Comparison of ENCODE assay signal across 33 cellular contexts in the genomic region with DNA sequence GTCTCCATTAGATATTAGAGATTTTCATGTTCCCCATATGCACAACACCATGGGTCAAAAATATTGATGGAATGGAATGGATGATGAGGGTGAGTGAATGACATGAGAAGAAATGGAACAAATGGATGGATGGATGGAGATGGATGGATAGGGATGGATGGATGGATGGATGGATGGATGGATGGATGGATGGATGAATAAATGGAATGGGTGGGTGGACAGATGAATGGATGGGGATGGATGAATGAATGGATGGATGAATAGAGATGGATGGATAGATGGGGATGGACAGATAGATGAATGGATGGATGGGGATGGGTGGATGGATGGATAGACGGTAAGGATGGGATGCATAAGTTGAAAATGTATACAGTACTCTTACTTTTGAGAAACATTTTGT. TPM values are rescaled to one million over a fixed set of nuclear protein-coding genes. Genes with fewer than 3 reads are reported as not detected.
"Had no signal": no experiment of that assay in that cellular context is flagged by ENCODE, and none has a peak within 500 bp of the region (broad histone marks: within the 10 kb centered on the region; RNA-seq: fewer than 3 reads in every experiment).

No MANE protein-coding gene starts in this region.

- H3K27me3 ChIP-seq: neural progenitor cell, ovary, suprapubic skin, testis, tibial nerve, upper lobe of left lung, vagina had no signal

- H2AFZ ChIP-seq: neural progenitor cell, parathyroid adenoma had no signal

- H3K4me1 Mint-ChIP-seq: natural killer cell; stimulated activated naive CD8-positive, alpha-beta T cell treated with anti-CD3 and anti-CD28 coated beads, Interleukin-15, amount 100 ng/mL, for 72 hours had no signal

- H3K36me3 Mint-ChIP-seq: naive thymus-derived CD4-positive, alpha-beta T cell; natural killer cell; stimulated activated effector memory CD8-positive, alpha-beta T cell treated with anti-CD3 and anti-CD28 coated beads, Interleukin-12 subunit alpha, Interleukin-12 subunit beta, amount 100 ng/mL, for 72 hours; stimulated activated naive B cell treated with anti-CD40 and anti-IgM and Interleukin-4, amounts not matched to agents 10 μg/mL and 1 μg/mL and 100 μg/mL, for 72 hours had no signal

- H3K4me2 ChIP-seq: neural progenitor cell, smooth muscle cell had no signal

- H3K27me3 Mint-ChIP-seq: progenitor cell of endocrine pancreas; stimulated activated naive CD8-positive, alpha-beta T cell treated with anti-CD3 and anti-CD28 coated beads, Interleukin-15, amount 100 ng/mL, for 72 hours had no signal

- H3K27ac Mint-ChIP-seq: naive thymus-derived CD4-positive, alpha-beta T cell; natural killer cell; nephron; neural progenitor cell; progenitor cell of endocrine pancreas; stimulated activated effector memory CD8-positive, alpha-beta T cell treated with anti-CD3 and anti-CD28 coated beads, Interleukin-12 subunit alpha, Interleukin-12 subunit beta, amount 100 ng/mL, for 72 hours; stimulated activated naive B cell treated with anti-CD40 and anti-IgM and Interleukin-4, amounts not matched to agents 10 μg/mL and 1 μg/mL and 100 μg/mL, for 72 hours; stimulated activated naive CD8-positive, alpha-beta T cell treated with anti-CD3 and anti-CD28 coated beads, Interleukin-15, amount 100 ng/mL, for 72 hours had no signal

- H3K9ac ChIP-seq: neural progenitor cell, parathyroid adenoma had no signal

- H3K36me3 ChIP-seq: neural progenitor cell, ovary, spleen, suprapubic skin, tibial nerve, upper lobe of left lung, vagina had no signal

- H3K4me1 ChIP-seq: neural progenitor cell, parathyroid adenoma, testis, vagina had no signal

- FAIRE-seq: urothelium cell line had no signal

- H3K4me3 Mint-ChIP-seq: naive thymus-derived CD4-positive, alpha-beta T cell; natural killer cell; nephron; neural progenitor cell; stimulated activated effector memory CD8-positive, alpha-beta T cell treated with anti-CD3 and anti-CD28 coated beads, Interleukin-12 subunit alpha, Interleukin-12 subunit beta, amount 100 ng/mL, for 72 hours; stimulated activated naive B cell treated with anti-CD40 and anti-IgM and Interleukin-4, amounts not matched to agents 10 μg/mL and 1 μg/mL and 100 μg/mL, for 72 hours; stimulated activated naive CD8-positive, alpha-beta T cell treated with anti-CD3 and anti-CD28 coated beads, Interleukin-15, amount 100 ng/mL, for 72 hours had no signal

- ATAC-seq: naive thymus-derived CD4-positive, alpha-beta T cell; natural killer cell; psoas muscle; right cardiac atrium; sciatic nerve; stimulated activated effector memory CD8-positive, alpha-beta T cell treated with anti-CD3 and anti-CD28 coated beads, Interleukin-12 subunit alpha, Interleukin-12 subunit beta, amount 100 ng/mL, for 72 hours; stimulated activated naive B cell treated with anti-CD40 and anti-IgM and Interleukin-4, amounts not matched to agents 10 μg/mL and 1 μg/mL and 100 μg/mL, for 72 hours; stimulated activated naive CD8-positive, alpha-beta T cell treated with anti-CD3 and anti-CD28 coated beads, Interleukin-15, amount 100 ng/mL, for 72 hours; stimulated activated naive CD8-positive, alpha-beta T cell treated with anti-CD3 and anti-CD28 coated beads, Interleukin-15, Interleukin-2, amounts not matched to agents 100 U/mL and 50 U/mL, for 24 hours had no signal

- H3K27ac ChIP-seq: neural progenitor cell, ovary, parathyroid adenoma, psoas muscle, skin epidermis, suprapubic skin, testis, tibial nerve, upper lobe of left lung, vagina had no signal

- H3K4me3 ChIP-seq: neural progenitor cell, ovary, psoas muscle, skin epidermis, smooth muscle cell, spleen, suprapubic skin, testis, tibial nerve, upper lobe of left lung, vagina had no signal

- H3K79me2 ChIP-seq: parathyroid adenoma had no signal

- DNase-seq: naive thymus-derived CD4-positive, alpha-beta T cell; natural killer cell; occipital lobe; ovary; posterior cingulate gyrus; psoas muscle; right cardiac atrium; spleen; stimulated activated CD4-positive, alpha-beta T cell treated with anti-CD3 and anti-CD28 coated beads, Interleukin-12 subunit alpha, Interleukin-12 subunit beta, amount 100 ng/mL, for 4 hours; stimulated activated CD4-positive, alpha-beta T cell treated with anti-CD3 and anti-CD28 coated beads, Interleukin-1b, Interleukin-23, amount 100 ng/mL, for 48 hours; stimulated activated CD4-positive, alpha-beta T cell treated with anti-CD3 and anti-CD28 coated beads, Interleukin-4, amount 100 ng/mL, for 1 hour; stimulated activated naive B cell treated with anti-CD40 and anti-IgM and Interleukin-4, amounts not matched to agents 10 μg/mL and 1 μg/mL and 100 μg/mL, for 72 hours; stimulated activated naive CD8-positive, alpha-beta T cell treated with anti-CD3 and anti-CD28 coated beads, Interleukin-15, amount 100 ng/mL, for 72 hours; stimulated activated naive CD8-positive, alpha-beta T cell treated with anti-CD3 and anti-CD28 coated beads, Interleukin-15, Interleukin-2, amounts not matched to agents 100 U/mL and 50 U/mL, for 24 hours; substantia nigra; testis; trophoblast cell; upper lobe of left lung had no signal

- H3K9me3 ChIP-seq: ovary, psoas muscle, spleen, suprapubic skin, testis, tibial nerve, upper lobe of left lung, vagina had no signal

RNA-seq across cellular contexts. Expression of gene CFAP92, which starts 18.6 kb away (rescaled TPM):
- total RNA-seq: osteoblast, vagina had no signal

RNA-seq across cellular contexts. Expression of gene EFCC1, which starts 25.8 kb away (rescaled TPM):
- total RNA-seq: osteoblast, renal cortical epithelial cell, smooth muscle cell had no signal
- polyA plus RNA-seq: neural cell had no signal
